In genomic region chr7:132422502-132423101, GRCh38 we compare ENCODE assay signal across 20 cellular contexts.
DNase-seq lines count a peak whose midpoint lies in the region; ATAC-seq and TF ChIP-seq lines count a peak whose summit lies in the region.
"Had no signal": no experiment of that assay in that cellular context is flagged by ENCODE, and none has a peak within 500 bp of the region (broad histone marks: within the 10 kb centered on the region; RNA-seq: fewer than 3 reads in every experiment).

No MANE protein-coding gene starts in this region.

- peak overlapping the region; percentile 65 for H3K9ac ChIP-seq in mesenchymal stem cell (ENCODE audit: low read length)
- H3K9ac ChIP-seq: BLaER1 had no signal

- no peaks in the 10 kb centered on the region for H3K79me1 ChIP-seq in mesenchymal stem cell (replicated peaks; ENCODE audit: low read length, poor library complexity, severe bottlenecking)

- H3K4me2 ChIP-seq in mesenchymal stem cell (ENCODE audit: low read length, poor library complexity, severe bottlenecking): no peak overlapping the region
- H3K4me2 ChIP-seq: BLaER1 had no signal

- TF ChIP-seq POLR2A in prostate gland (IDR thresholded peaks at IDR 0.05): no peak

- ATAC-seq in thoracic aorta (ENCODE audit: insufficient number of reproducible peaks, low FRiP score, low read depth) (no peak), HG03095 (IDR thresholded peaks at IDR 0.05; ENCODE audit: unreplicated experiment) (no peak)

- peak overlapping the region; percentile 57 for H2BK15ac ChIP-seq in mesenchymal stem cell (ENCODE audit: low read depth, poor library complexity, severe bottlenecking)

- peak overlapping the region; percentile 25 to 28 for H3K18ac ChIP-seq in mesenchymal stem cell (ENCODE audit: low read depth in 1 of 2, low read length in 2 of 2)

- H3K27me3 ChIP-seq in MG63: peaks cover 2% of the 10 kb centered on the region
- peaks cover 0 to 7% of the 10 kb centered on the region in 2 experiments for H3K27me3 ChIP-seq in mesenchymal stem cell (ENCODE audit: control insufficient read depth in 1 of 2, insufficient read depth in 1 of 2, low read length in 2 of 2)
- H3K27me3 ChIP-seq in thoracic aorta (replicated peaks; ENCODE audit: insufficient read depth): no peaks in the 10 kb centered on the region
- no peaks in the 10 kb centered on the region for H3K27me3 ChIP-seq in prostate gland (replicated peaks; ENCODE audit: insufficient read depth)
- H3K27me3 ChIP-seq: BLaER1, ovary, SJCRH30, tibial artery had no signal

- H2BK5ac ChIP-seq in mesenchymal stem cell (ENCODE audit: low read depth, low read length, poor library complexity, severe bottlenecking): no peak overlapping the region

- intact Hi-C loops in prostate gland (cut with DNase I): loop anchor here (5.0 kb wide), 1 partner anchor 105 kb away; no protein-coding TSS in a partner anchor

- H2AFZ ChIP-seq in mesenchymal stem cell (ENCODE audit: low read depth, low read length): no peak overlapping the region

- DNase-seq in MG63 (peak; percentile 86), dermis blood vessel endothelial cell (peak; percentile 59), mesenchymal stem cell (peak; percentile 38), thoracic aorta (ENCODE audit: low spot score) (no peak), prostate gland (ENCODE audit: low spot score) (no peak), NAMALWA (ENCODE audit: low spot score) (no peak)
- DNase-seq: activated B cell treated with CpG ODN at 0.5 μM for 24 hours; activated CD8-positive, alpha-beta memory T cell treated with anti-CD3 and anti-CD28 coated beads for 24 hours; activated naive CD8-positive, alpha-beta T cell treated with anti-CD3 and anti-CD28 coated beads for 36 hours; central memory CD4-positive, alpha-beta T cell; DMS 273 treated with DMSO at 0.1 percent for 48 hours; effector memory CD4-positive, alpha-beta T cell; NCI-H1930; NCI-H446 treated with DMSO at 0.1 percent for 48 hours; ovary; T-helper 2 cell; tibial artery had no signal

- H3K9me3 ChIP-seq in MG63 (no peaks in the 10 kb centered on the region), mesenchymal stem cell (ENCODE audit: control insufficient read depth, low read length) (peaks cover 3% of the 10 kb centered on the region), thoracic aorta (no peaks in the 10 kb centered on the region), prostate gland (no peaks in the 10 kb centered on the region)
- H3K9me3 ChIP-seq: ovary, SJCRH30, tibial artery had no signal

- H4K91ac ChIP-seq in mesenchymal stem cell (ENCODE audit: low read length): peak overlapping the region; percentile 78

- no peaks in the 10 kb centered on the region for H3K36me3 ChIP-seq in MG63
- H3K36me3 ChIP-seq in mesenchymal stem cell (ENCODE audit: control insufficient read depth in 1 of 2, insufficient read depth in 2 of 2, low read depth in 1 of 2, low read length in 2 of 2): no peaks in the 10 kb centered on the region
- H3K36me3 ChIP-seq in thoracic aorta: no peaks in the 10 kb centered on the region
- no peaks in the 10 kb centered on the region for H3K36me3 ChIP-seq in prostate gland
- H3K36me3 ChIP-seq: BLaER1, ovary, SJCRH30, tibial artery had no signal

- H3K14ac ChIP-seq in mesenchymal stem cell (ENCODE audit: low read length in 2 of 2): no peak overlapping the region

- peak overlapping the region; percentile 35 for H4K8ac ChIP-seq in mesenchymal stem cell (ENCODE audit: low read length)

- whole genome bisulfite sequencing in mesenchymal stem cell: 48% methylated on average over 11 of the region's 12 CpGs
- WGBS in prostate gland: 57% methylated on average over 12 of the region's 12 CpGs

- H3K23ac ChIP-seq in mesenchymal stem cell (ENCODE audit: low read length in 2 of 2): no peak overlapping the region

- H3K4me3 ChIP-seq in MG63 (no peak overlapping the region), mesenchymal stem cell (ENCODE audit: insufficient read depth in 1 of 2, low read depth in 1 of 2, low read length in 2 of 2) (peak overlapping the region in 1 of 2 experiments; percentile 52), thoracic aorta (no peak overlapping the region), prostate gland (no peak overlapping the region)
- H3K4me3 ChIP-seq: BLaER1, ovary, SJCRH30, tibial artery had no signal

- no peak for TF ChIP-seq CTCF in thoracic aorta (IDR thresholded peaks at IDR 0.05)
- TF ChIP-seq CTCF in prostate gland (IDR thresholded peaks at IDR 0.05): no peak

- H3K4me1 ChIP-seq in mesenchymal stem cell (ENCODE audit: control insufficient read depth, insufficient read depth, low read depth, low read length): peaks cover 4% of the 10 kb centered on the region
- peaks cover 7 to 78% of the 10 kb centered on the region in 2 donors for H3K4me1 ChIP-seq in thoracic aorta (ENCODE audit: control insufficient read depth in 1 of 2, low read depth in 2 of 2)
- H3K4me1 ChIP-seq in prostate gland (replicated peaks): no peaks in the 10 kb centered on the region

- no peak overlapping the region for H3K4ac ChIP-seq in mesenchymal stem cell (ENCODE audit: low read depth in 1 of 2, low read length in 2 of 2)

- H3K27ac ChIP-seq in mesenchymal stem cell (ENCODE audit: low read length, poor library complexity, severe bottlenecking): no peak overlapping the region
- peak overlapping the region; percentile 38 to 67 for H3K27ac ChIP-seq in thoracic aorta
- H3K27ac ChIP-seq in prostate gland: no peak overlapping the region
- H3K27ac ChIP-seq: BLaER1, ovary, SJCRH30, tibial artery had no signal

- H2AK5ac ChIP-seq in mesenchymal stem cell (ENCODE audit: low read length, severe bottlenecking): no peak overlapping the region

- peak overlapping the region; percentile 29 to 35 for H2BK12ac ChIP-seq in mesenchymal stem cell (ENCODE audit: low read length in 2 of 2)

- no peak overlapping the region for H2BK120ac ChIP-seq in mesenchymal stem cell (ENCODE audit: low read depth, low read length)

Comparison
In these comparisons a context has a peak if more than half of its experiments do, and no peak if none do; other contexts are left out.
1. DNase-seq: peak in MG63 (single experiment), dermis blood vessel endothelial cell (single experiment) and mesenchymal stem cell (single experiment); none in thoracic aorta (single experiment), prostate gland (single experiment) and NAMALWA (single experiment).
2. H3K27ac ChIP-seq: peak in thoracic aorta (2 of 2); none in mesenchymal stem cell (single experiment) and prostate gland (0 of 2).